In the genomic region with DNA sequence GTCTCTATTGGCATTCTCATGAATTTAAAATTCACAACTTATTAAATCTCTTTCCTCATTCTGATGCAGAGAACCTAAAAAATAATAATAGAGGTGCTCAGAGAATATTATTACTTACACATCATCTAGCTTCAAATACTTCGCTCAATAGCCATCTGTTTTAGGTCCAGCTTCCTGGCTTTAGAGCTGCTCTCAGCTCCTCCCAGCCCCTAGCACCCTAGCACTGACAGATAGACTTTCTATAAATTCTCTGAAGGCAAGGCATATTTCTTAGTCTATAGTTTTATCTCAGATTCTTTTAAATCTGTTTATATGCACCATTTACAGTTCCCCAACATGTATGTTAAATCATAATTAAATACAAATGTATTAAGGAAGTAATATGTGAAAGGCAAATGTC, we compare ENCODE assay signal across 24 cellular contexts.
"Had no signal": no experiment of that assay in that cellular context is flagged by ENCODE, and none has a peak within 500 bp of the region (broad histone marks: within the 10 kb centered on the region; RNA-seq: fewer than 3 reads in every experiment).

No MANE protein-coding gene starts in this region.

- FAIRE-seq: keratinocyte had no signal

- H3K36me3 ChIP-seq: brain microvascular endothelial cell, ovary, suprapubic skin, transverse colon, uterus had no signal

- H3K4me3 ChIP-seq: esophagus squamous epithelium, hepatocyte, lung, ovary, psoas muscle, suprapubic skin, transverse colon, uterus had no signal

- H3K27ac Mint-ChIP-seq: activated CD4-positive, alpha-beta memory T cell treated with anti-CD3 and anti-CD28 coated beads, Interleukin-2, amount 10 ng/mL, durations not matched to agents 7 days and 5 days; activated naive CD4-positive, alpha-beta T cell treated with anti-CD3 and anti-CD28 coated beads for 36 hours; activated T-cell treated with anti-CD3 and anti-CD28 coated beads, Interleukin-2, amount 50 U/mL, for 24 hours had no signal

- H3K27me3 Mint-ChIP-seq: activated CD4-positive, alpha-beta memory T cell treated with anti-CD3 and anti-CD28 coated beads, Interleukin-2, amount 10 ng/mL, durations not matched to agents 7 days and 5 days; activated T-cell treated with anti-CD3 and anti-CD28 coated beads, Interleukin-2, amount 50 U/mL, for 24 hours had no signal

- H3K4me3 Mint-ChIP-seq: activated CD4-positive, alpha-beta memory T cell treated with anti-CD3 and anti-CD28 coated beads, Interleukin-2, amount 10 ng/mL, durations not matched to agents 7 days and 5 days; activated naive CD4-positive, alpha-beta T cell treated with anti-CD3 and anti-CD28 coated beads for 36 hours; activated T-cell treated with anti-CD3 and anti-CD28 coated beads, Interleukin-2, amount 50 U/mL, for 24 hours had no signal

- H3K4me2 ChIP-seq: hepatocyte had no signal

- H3K4me1 ChIP-seq: psoas muscle, suprapubic skin, transverse colon, uterus had no signal

- ATAC-seq: psoas muscle; right cardiac atrium; stimulated activated naive CD8-positive, alpha-beta T cell treated with anti-CD3 and anti-CD28 coated beads, Interleukin-15, Interleukin-2, amounts not matched to agents 100 U/mL and 50 U/mL, for 24 hours had no signal

- H3K9me3 ChIP-seq: esophagus squamous epithelium, ovary, psoas muscle, suprapubic skin, transverse colon, uterus had no signal

- H3K27ac ChIP-seq: brain microvascular endothelial cell, esophagus squamous epithelium, hepatocyte, ovary, psoas muscle, suprapubic skin, transverse colon, uterus had no signal

- H3K4me1 Mint-ChIP-seq: activated CD4-positive, alpha-beta memory T cell treated with anti-CD3 and anti-CD28 coated beads, Interleukin-2, amount 10 ng/mL, durations not matched to agents 7 days and 5 days had no signal

- H3K27me3 ChIP-seq: brain microvascular endothelial cell, esophagus squamous epithelium, hepatocyte, ovary, suprapubic skin, transverse colon, uterus had no signal

- DNase-seq: activated CD4-positive, alpha-beta memory T cell treated with anti-CD3 and anti-CD28 coated beads, Interleukin-2, amount 10 ng/mL, durations not matched to agents 7 days and 5 days; activated CD4-positive, alpha-beta T cell treated with anti-CD3 and anti-CD28 coated beads for 48 hours; activated CD4-positive, CD25-positive, alpha-beta regulatory T cell; activated naive CD4-positive, alpha-beta T cell treated with anti-CD3 and anti-CD28 coated beads for 36 hours; activated T-cell treated with anti-CD3 and anti-CD28 coated beads, Interleukin-2, amount 50 U/mL, for 24 hours; aorta; brain microvascular endothelial cell; central memory CD4-positive, alpha-beta T cell; effector memory CD4-positive, alpha-beta T cell; esophagus squamous epithelium; midbrain; ovary; psoas muscle; right cardiac atrium; stimulated activated CD4-positive, alpha-beta T cell treated with anti-CD3 and anti-CD28 coated beads, Interleukin-2, amount 100 ng/mL, for 24 hours; stimulated activated naive CD8-positive, alpha-beta T cell treated with anti-CD3 and anti-CD28 coated beads, Interleukin-15, Interleukin-2, amounts not matched to agents 100 U/mL and 50 U/mL, for 24 hours; T-helper 1 cell; T-helper 9 cell; transverse colon; uterus had no signal

- H3K9me3 Mint-ChIP-seq: activated CD4-positive, alpha-beta memory T cell treated with anti-CD3 and anti-CD28 coated beads, Interleukin-2, amount 10 ng/mL, durations not matched to agents 7 days and 5 days; activated naive CD4-positive, alpha-beta T cell treated with anti-CD3 and anti-CD28 coated beads for 36 hours; activated T-cell treated with anti-CD3 and anti-CD28 coated beads, Interleukin-2, amount 50 U/mL, for 24 hours had no signal

- H2AFZ ChIP-seq: hepatocyte had no signal
